In the genomic region with DNA sequence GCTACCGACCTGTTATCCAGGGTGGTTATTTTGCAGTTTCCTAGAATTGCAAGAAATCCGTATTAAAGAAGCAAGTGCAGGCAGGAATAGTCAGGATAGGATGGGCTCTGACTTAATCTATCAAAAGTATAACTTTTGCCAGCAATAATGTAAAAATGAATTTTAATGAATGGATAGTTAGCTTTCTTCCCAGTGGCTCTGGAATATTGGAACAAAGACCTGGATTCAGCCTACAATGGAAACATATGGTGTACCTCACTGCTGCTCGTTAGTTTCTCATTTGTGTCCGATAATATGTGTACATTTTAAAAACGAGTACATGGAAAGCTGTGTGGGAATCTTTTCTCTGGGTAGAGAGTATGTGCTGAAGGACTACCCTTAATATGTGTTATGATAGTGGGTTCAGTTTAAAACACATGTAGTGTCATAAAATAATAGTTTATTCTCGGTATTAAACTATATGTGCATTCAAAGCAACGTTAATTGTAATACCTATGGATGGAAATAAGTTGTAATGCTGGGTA, we compare ENCODE assay signal across 8 cellular contexts. TPM values are rescaled to one million over a fixed set of nuclear protein-coding genes. Genes with fewer than 3 reads are reported as not detected.
DNase-seq lines count a peak whose midpoint lies in the region; ATAC-seq, FAIRE-seq and TF ChIP-seq lines count a peak whose summit lies in the region.

No MANE protein-coding gene starts in this region.

- no peak for ATAC-seq in foreskin keratinocyte
- ATAC-seq in GM18520 (IDR thresholded peaks at IDR 0.05; ENCODE audit: unreplicated experiment), result no peak
- ATAC-seq in HG03439 (IDR thresholded peaks at IDR 0.05; ENCODE audit: unreplicated experiment), result no peak
- ATAC-seq in HG02981 (IDR thresholded peaks at IDR 0.05; ENCODE audit: unreplicated experiment), result no peak

- H3K36me3 ChIP-seq in skeletal muscle tissue (ENCODE audit: control insufficient read depth in 3 of 3, insufficient read depth in 3 of 3, low read length in 3 of 3), result no peaks in the 10 kb centered on the region

- peak overlapping the region in 2 of 3 donors; percentile 65 to 74 for H3K9ac ChIP-seq in skeletal muscle tissue (ENCODE audit: low read depth in 1 of 3, low read length in 3 of 3)

- no peaks in the 10 kb centered on the region for H3K27me3 ChIP-seq in foreskin keratinocyte
- no peaks in the 10 kb centered on the region for H3K27me3 ChIP-seq in skeletal muscle tissue (ENCODE audit: control insufficient read depth in 3 of 3, insufficient read depth in 3 of 3, low read length in 3 of 3)

- H3K9me3 ChIP-seq in skeletal muscle tissue (ENCODE audit: control insufficient read depth in 3 of 3, low read length in 3 of 3), result no peaks in the 10 kb centered on the region

- H3K4me1 ChIP-seq in foreskin keratinocyte, result peaks cover 11% of the 10 kb centered on the region
- H3K4me1 ChIP-seq in skeletal muscle tissue (ENCODE audit: control insufficient read depth in 3 of 3, insufficient read depth in 3 of 3, low read length in 3 of 3), result peaks cover 0 to 30% (median 9%) of the 10 kb centered on the region in 3 donors

- DNase-seq in H54 (ENCODE audit: insufficient read length, low spot score), result no peak
- DNase-seq in OCI-M1 (lab: John Stamatoyannopoulos, UW), result peak; percentile 43
- no peak for DNase-seq in foreskin keratinocyte
- no peak for DNase-seq in putamen (ENCODE audit: low spot score)

- no peak for TF ChIP-seq CTCF in foreskin keratinocyte (conservative IDR thresholded peaks at IDR 0.05)

- TF ChIP-seq POLR2A in H54 (IDR thresholded peaks at IDR 0.05; ENCODE audit: low read depth, low read length), result no peak

- peak overlapping the region; percentile 93 to 95 (median 95) for H3K4me3 ChIP-seq in skeletal muscle tissue (ENCODE audit: low read length in 3 of 3)

- FAIRE-seq in H54 (lab: Jason Lieb, UNC), result peak; percentile 11

- H3K27ac ChIP-seq in foreskin keratinocyte, result peak overlapping the region; percentile 0
- no peak overlapping the region for H3K27ac ChIP-seq in skeletal muscle tissue (ENCODE audit: low read depth, low read length)

RNA-seq across cellular contexts. Expression of gene SERPINI1, which starts 0.8 kb away (rescaled TPM):
- total RNA-seq in foreskin keratinocyte (3.0 and 4.1 TPM in 2 replicates), skeletal muscle tissue (17.7 TPM)
- 2.4 and 3.4 TPM in 2 replicates for polyA plus RNA-seq in foreskin keratinocyte

RNA-seq across cellular contexts. Expression of gene PDCD10, which starts 1.6 kb away (rescaled TPM):
- total RNA-seq in foreskin keratinocyte (82.7 and 83.5 TPM in 2 replicates), skeletal muscle tissue (37.1 TPM)
- polyA plus RNA-seq in foreskin keratinocyte, result 68.2 and 83.4 TPM in 2 replicates
